Comparison of ENCODE assay signal across 1 cellular context in genomic region chr2:47177042-47177565, GRCh38.
TF ChIP-seq lines count a peak whose summit lies in the region.

No MANE protein-coding gene starts in this region.

TF ChIP-seq in H1, 55 proteins besides CTCF, POLR2A, EP300 and RAD21 (continued from another document):
- TF ChIP-seq PHF8 (conservative IDR thresholded peaks at IDR 0.05; ENCODE audit: low read depth, low read length): 0 out of 2 replicates have a peak, but pooled peaks have one; percentile 13
